ENCODE assay signal across 15 cellular contexts in genomic region chr22:44412136-44412731, GRCh38.
"Had no signal": no experiment of that assay in that cellular context is flagged by ENCODE, and none has a peak within 500 bp of the region (broad histone marks: within the 10 kb centered on the region; RNA-seq: fewer than 3 reads in every experiment).

No MANE protein-coding gene starts in this region.

- H3K4me3 ChIP-seq: breast epithelium, heart left ventricle, left lung, prostate gland, right lobe of liver, suprapubic skin had no signal

- ATAC-seq: heart left ventricle, left lung had no signal

- H3K27ac ChIP-seq: breast epithelium, heart left ventricle, left lung, prostate gland, right lobe of liver, suprapubic skin had no signal

- H3K36me3 ChIP-seq: breast epithelium, heart left ventricle, left lung, prostate gland, right lobe of liver, suprapubic skin had no signal

- H3K9me3 Mint-ChIP-seq: activated naive CD8-positive, alpha-beta T cell treated with anti-CD3 and anti-CD28 coated beads, Interleukin-2, amount 10 ng/mL, durations not matched to agents 7 days and 5 days; T-helper 1 cell treated with Interleukin-12 subunit alpha and Interleukin-12 subunit beta and Interleukin-4 antibody, amounts not matched to agents 30 μg/mL and 1 μg/mL, for 36 hours had no signal

- H3K9me3 ChIP-seq: breast epithelium, prostate gland, right lobe of liver, suprapubic skin had no signal

- H3K4me1 Mint-ChIP-seq: activated naive CD8-positive, alpha-beta T cell treated with anti-CD3 and anti-CD28 coated beads, Interleukin-2, amount 10 ng/mL, durations not matched to agents 7 days and 5 days had no signal

- H3K4me1 ChIP-seq: breast epithelium, left lung, prostate gland, right lobe of liver had no signal

- H3K27ac Mint-ChIP-seq: activated naive CD8-positive, alpha-beta T cell treated with anti-CD3 and anti-CD28 coated beads, Interleukin-2, amount 10 ng/mL, durations not matched to agents 7 days and 5 days; T-helper 1 cell treated with Interleukin-12 subunit alpha and Interleukin-12 subunit beta and Interleukin-4 antibody, amounts not matched to agents 30 μg/mL and 1 μg/mL, for 36 hours had no signal

- H3K27me3 ChIP-seq: heart left ventricle, right lobe of liver had no signal

- H3K4me3 Mint-ChIP-seq: activated naive CD8-positive, alpha-beta T cell treated with anti-CD3 and anti-CD28 coated beads, Interleukin-2, amount 10 ng/mL, durations not matched to agents 7 days and 5 days; T-helper 1 cell treated with Interleukin-12 subunit alpha and Interleukin-12 subunit beta and Interleukin-4 antibody, amounts not matched to agents 30 μg/mL and 1 μg/mL, for 36 hours had no signal

- DNase-seq: activated CD4-positive, CD25-positive, alpha-beta regulatory T cell; activated naive CD8-positive, alpha-beta T cell treated with anti-CD3 and anti-CD28 coated beads, Interleukin-2, amount 10 ng/mL, durations not matched to agents 7 days and 5 days; activated T-cell treated with anti-CD3 and anti-CD28 coated beads, Interleukin-2, amount 50 U/mL, for 48 hours; anterior cingulate cortex; foreskin melanocyte; mesenchymal stem cell; stimulated activated CD4-positive, alpha-beta T cell treated with anti-CD3 and anti-CD28 coated beads, Interleukin-12 subunit alpha, Interleukin-12 subunit beta, amount 100 ng/mL, for 4 hours; stimulated activated naive CD4-positive, alpha-beta T cell had no signal

- H3K36me3 Mint-ChIP-seq: activated naive CD8-positive, alpha-beta T cell treated with anti-CD3 and anti-CD28 coated beads, Interleukin-2, amount 10 ng/mL, durations not matched to agents 7 days and 5 days had no signal
